Comparison of ENCODE assay signal across 10 cellular contexts in the genomic region with DNA sequence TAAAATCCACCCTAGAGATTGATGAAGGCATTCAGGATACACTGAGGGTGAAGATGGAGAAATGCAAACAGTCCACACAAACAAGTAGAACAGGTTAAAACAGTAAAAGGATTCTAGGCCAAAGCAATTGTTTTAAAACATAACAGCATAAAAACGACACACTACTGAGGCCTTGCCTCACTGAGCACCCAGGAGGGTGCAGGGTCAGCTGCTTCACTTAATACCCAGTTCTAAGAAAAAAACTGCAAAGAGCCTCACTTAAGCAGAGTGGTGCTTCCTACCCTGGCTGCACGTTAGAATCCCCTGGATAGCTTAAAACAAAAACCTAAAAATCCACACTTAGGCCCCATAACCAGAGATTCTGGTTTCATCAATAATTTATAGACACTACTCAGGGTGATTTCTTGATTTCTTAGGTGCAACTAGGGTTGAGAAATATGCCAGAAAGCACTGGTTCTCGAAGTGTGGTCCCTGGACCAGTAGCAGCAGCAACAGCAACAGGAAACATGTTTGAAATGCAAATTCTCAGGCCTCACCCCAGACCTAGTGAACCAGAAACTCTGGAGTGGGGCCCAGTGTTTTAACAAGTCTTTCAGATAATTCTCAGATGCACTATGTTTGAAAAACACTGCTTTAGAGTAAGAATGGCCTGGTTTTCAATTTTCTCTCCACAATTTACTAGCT.
DNase-seq lines count a peak whose midpoint lies in the region; ATAC-seq and TF ChIP-seq lines count a peak whose summit lies in the region.
"Had no signal": no experiment of that assay in that cellular context is flagged by ENCODE, and none has a peak within 500 bp of the region (broad histone marks: within the 10 kb centered on the region; RNA-seq: fewer than 3 reads in every experiment).

No MANE protein-coding gene starts in this region.

- no peak overlapping the region for H3K18ac ChIP-seq in neuronal stem cell (ENCODE audit: low read length)

- H4K8ac ChIP-seq in neuronal stem cell (ENCODE audit: low read depth, low read length): no peak overlapping the region

- no peak overlapping the region for H2AK5ac ChIP-seq in neuronal stem cell (ENCODE audit: low read depth, low read length)

- H3K9me3 ChIP-seq in Karpas-422 (ENCODE audit: low read length) (no peaks in the 10 kb centered on the region), neuronal stem cell (replicated peaks in 1 of 2; ENCODE audit: control insufficient read depth in 2 of 2, insufficient read depth in 1 of 2, low read depth in 1 of 2, low read length in 2 of 2) (no peaks in the 10 kb centered on the region)

- H2BK12ac ChIP-seq in neuronal stem cell (ENCODE audit: low read length): no peak overlapping the region

- peak; percentile 92 for ATAC-seq in GM18909 (IDR thresholded peaks at IDR 0.05; ENCODE audit: poor library complexity, unreplicated experiment)
- peak; percentile 81 for ATAC-seq in HG02610 (IDR thresholded peaks at IDR 0.05; ENCODE audit: unreplicated experiment)

- no peak overlapping the region for H2BK120ac ChIP-seq in neuronal stem cell (ENCODE audit: low read depth, low read length)

- H3K14ac ChIP-seq in neuronal stem cell (ENCODE audit: low read length): no peak overlapping the region

- H3K9me2 ChIP-seq in Karpas-422 (replicated peaks; ENCODE audit: insufficient read depth, low read length): no peaks in the 10 kb centered on the region

- WGBS in neuronal stem cell (ENCODE audit: extremely low coverage in 2 of 2, insufficient read length in 2 of 2, insufficient replicate concordance in 1 of 2), 2 donors: no CpG with 5 or more reads among the region's 3 CpGs

- TF ChIP-seq CTCF in nephron progenitor cell (IDR thresholded peaks at IDR 0.05): no peak

- peak overlapping the region; percentile 99 for H3K27ac ChIP-seq in Karpas-422 (ENCODE audit: low read length)
- H3K27ac ChIP-seq in neuronal stem cell (replicated peaks; ENCODE audit: low read length): no peak overlapping the region
- H3K27ac ChIP-seq: HL-60 had no signal

- no peak overlapping the region for H3K4ac ChIP-seq in neuronal stem cell (ENCODE audit: low read length)

- no peaks in the 10 kb centered on the region for H3K36me3 Mint-ChIP-seq in nephron progenitor cell (ENCODE audit: low read depth)

- H3K27me3 ChIP-seq in Karpas-422 (ENCODE audit: low read length): no peaks in the 10 kb centered on the region
- H3K27me3 ChIP-seq in neuronal stem cell (ENCODE audit: control insufficient read depth in 3 of 3, insufficient read depth in 3 of 3, low read depth in 1 of 3, low read length in 3 of 3): no peaks in the 10 kb centered on the region

- H3K4me1 Mint-ChIP-seq in nephron progenitor cell: peaks cover 14% of the 10 kb centered on the region

- H3K4me1 ChIP-seq in Karpas-422 (ENCODE audit: low read length) (peaks cover 97% of the 10 kb centered on the region), neuronal stem cell (ENCODE audit: control insufficient read depth in 2 of 2, insufficient read depth in 1 of 2, low read depth in 1 of 2, low read length in 2 of 2) (peaks cover 3 to 24% of the 10 kb centered on the region in 2 donors)

- peak overlapping the region; percentile 82 for H3K4me2 ChIP-seq in Karpas-422 (ENCODE audit: low read depth, low read length, poor library complexity, severe bottlenecking)
- H3K4me2 ChIP-seq in neuronal stem cell (ENCODE audit: insufficient read depth, low read length, poor library complexity, severe bottlenecking): no peak overlapping the region

- H3K79me2 ChIP-seq in Karpas-422 (ENCODE audit: low read length): peaks cover 63% of the 10 kb centered on the region

- no peak overlapping the region for H3K27ac Mint-ChIP-seq in nephron progenitor cell
- H3K27ac Mint-ChIP-seq: dendritic cell treated with granulocyte-macrophage colony-stimulating factor and Interleukin-4, amounts not matched to agents 40 ng/mL and 50 ng/mL, for 4 days had no signal

- H3K4me3 Mint-ChIP-seq in nephron progenitor cell: no peak overlapping the region
- H3K4me3 Mint-ChIP-seq: dendritic cell treated with granulocyte-macrophage colony-stimulating factor and Interleukin-4, amounts not matched to agents 40 ng/mL and 50 ng/mL, for 4 days had no signal

- DNase-seq in Karpas-422 (peak; percentile 95), neuronal stem cell (ENCODE audit: low spot score) (no peak), DMS 273 treated with DMSO at 0.1 percent for 48 hours (lab: John Stamatoyannopoulos, UW) (no peak), nephron progenitor cell (no peak), GM19240 (ENCODE audit: insufficient read length, low spot score) (no peak)
- no peak for DNase-seq in activated T-cell treated with anti-CD3 and anti-CD28 coated beads, Interleukin-2, amount 50 U/mL, for 48 hours

- H3K79me1 ChIP-seq in neuronal stem cell (ENCODE audit: low read depth, low read length): no peaks in the 10 kb centered on the region

- H3K4me3 ChIP-seq in Karpas-422 (ENCODE audit: low read length): peak overlapping the region; percentile 50
- H3K4me3 ChIP-seq in neuronal stem cell (ENCODE audit: low read length in 2 of 2): peak overlapping the region in 1 of 2 donors; percentile 28

- H3K36me3 ChIP-seq in Karpas-422 (ENCODE audit: insufficient read depth, low read length) (no peaks in the 10 kb centered on the region), neuronal stem cell (replicated peaks in 1 of 2; ENCODE audit: control insufficient read depth in 2 of 2, insufficient read depth in 2 of 2, low read length in 2 of 2) (no peaks in the 10 kb centered on the region)

- no peak overlapping the region for H2BK5ac ChIP-seq in neuronal stem cell (ENCODE audit: low read length)

- H3K23ac ChIP-seq in neuronal stem cell (ENCODE audit: low read depth, low read length, poor library complexity): no peak overlapping the region

- H4K20me1 ChIP-seq in Karpas-422 (ENCODE audit: insufficient read depth, low read depth, low read length): no peaks in the 10 kb centered on the region

- no peak overlapping the region for H2BK15ac ChIP-seq in neuronal stem cell (ENCODE audit: low read length)

- H2AFZ ChIP-seq in Karpas-422 (ENCODE audit: low read length): no peak overlapping the region
- peak overlapping the region; percentile 80 for H2AFZ ChIP-seq in neuronal stem cell (ENCODE audit: low read length)

- H3K9me3 Mint-ChIP-seq in nephron progenitor cell: no peaks in the 10 kb centered on the region

- H3K9ac ChIP-seq in Karpas-422 (ENCODE audit: low read length) (peak overlapping the region; percentile 61), neuronal stem cell (ENCODE audit: low read depth, low read length, poor library complexity) (no peak overlapping the region)

- H4K91ac ChIP-seq in neuronal stem cell (ENCODE audit: low read depth, low read length, poor library complexity): no peak overlapping the region

- H3K27me3 Mint-ChIP-seq in nephron progenitor cell (ENCODE audit: low read depth, poor library complexity): no peaks in the 10 kb centered on the region
- H3K27me3 Mint-ChIP-seq: dendritic cell treated with granulocyte-macrophage colony-stimulating factor and Interleukin-4, amounts not matched to agents 40 ng/mL and 50 ng/mL, for 4 days had no signal
